In genomic region chr11:47393163-47394049, GRCh38 we compare ENCODE assay signal across 8 cellular contexts. TPM values are rescaled to one million over a fixed set of nuclear protein-coding genes. Genes with fewer than 3 reads are reported as not detected.
A peak's percentile ranks its signal among the peaks of the same experiment; 100 is the strongest.
DNase-seq lines count a peak whose midpoint lies in the region; ATAC-seq, FAIRE-seq and TF ChIP-seq lines count a peak whose summit lies in the region.

No MANE protein-coding gene starts in this region.

- TF ChIP-seq EP300 in HepG2 (IDR thresholded peaks at IDR 0.05; ENCODE audit: low read depth in 2 of 2, low read length in 2 of 2): no peak
- no peak for TF ChIP-seq EP300 in HepG2 (CRISPR knock-in tag; IDR thresholded peaks at IDR 0.05; ENCODE audit: borderline replicate concordance)

- TF ChIP-seq CTCF in HepG2 (CRISPR knock-in tag; IDR thresholded peaks at IDR 0.05) (no peak), upper lobe of right lung (IDR thresholded peaks at IDR 0.05) (no peak)

- DNase-seq in activated naive CD4-positive, alpha-beta T cell treated with anti-CD3 and anti-CD28 coated beads for 36 hours: no peak
- DNase-seq in activated naive CD4-positive, alpha-beta T cell (lab: John Stamatoyannopoulos, UW): no peak
- peak; percentile 26 for DNase-seq in amniotic stem cell (lab: John Stamatoyannopoulos, UW)
- no peak for DNase-seq in HepG2 (ENCODE audit: low spot score)
- DNase-seq in upper lobe of right lung: peak; percentile 76
- DNase-seq in NCI-H524 treated with DMSO at 0.1 percent for 48 hours (lab: John Stamatoyannopoulos, UW): no peak
- DNase-seq in H4 (ENCODE audit: low spot score): no peak

- H3K27me3 ChIP-seq in HepG2 (ENCODE audit: control insufficient read depth in 1 of 2, insufficient read depth in 2 of 2, low read length in 2 of 2) (peaks cover 0 to 13% of the 10 kb centered on the region in 2 experiments; a peak in 2 of 5 replicates), upper lobe of right lung (no peaks in the 10 kb centered on the region)

- H3K4me3 ChIP-seq in HepG2 (replicated peaks in 1 of 3; ENCODE audit: insufficient read depth in 1 of 3, low read depth in 2 of 3, low read length in 3 of 3) (peak overlapping the region in 2 of 3 experiments; percentile 11 to 52; a peak in 2 of 6 replicates), upper lobe of right lung (peak overlapping the region; percentile 25)

- 54% methylated on average over 9 of the region's 20 CpGs for WGBS in HepG2 (ENCODE audit: low lambda C conversion rate)

- no peaks in the 10 kb centered on the region for H3K9me3 Mint-ChIP-seq in activated naive CD4-positive, alpha-beta T cell treated with anti-CD3 and anti-CD28 coated beads for 36 hours

- H3K4me2 ChIP-seq in HepG2 (ENCODE audit: low read depth, low read length): peak overlapping the region; percentile 65

- H3K4me3 Mint-ChIP-seq in activated naive CD4-positive, alpha-beta T cell treated with anti-CD3 and anti-CD28 coated beads for 36 hours: no peak overlapping the region

- H3K79me2 ChIP-seq in HepG2 (ENCODE audit: insufficient read depth, low read length): no peaks in the 10 kb centered on the region

- TF ChIP-seq POLR2A in HepG2 (IDR thresholded peaks at IDR 0.05; ENCODE audit: insufficient read depth in 1 of 2, low read depth in 2 of 2, low read length in 2 of 2): no peak

- peak overlapping the region; percentile 72 for H2AFZ ChIP-seq in HepG2 (ENCODE audit: low read length)

- peak overlapping the region; percentile 88 for H3K27ac Mint-ChIP-seq in activated naive CD4-positive, alpha-beta T cell treated with anti-CD3 and anti-CD28 coated beads for 36 hours

- POLR2A ChIA-PET in HepG2 (lab: Yijun Ruan, JAX): interaction anchor here (1.0 to 1.1 kb wide), 2 partner anchors 19 to 33 kb away, joined by 3 to 7 read pairs; partner anchors contain the start of gene PSMC3

- BruUV-seq in HepG2 (replicated peaks; lab: Mats Ljungman, UMichigan): no TSS peak

- intact Hi-C loops in activated naive CD4-positive, alpha-beta T cell treated with anti-CD3 and anti-CD28 coated beads for 36 hours (cut with micrococcal nuclease): loop anchor here (1.0 kb wide), 2 partner anchors 15 to 33 kb away; partner anchors contain the start of genes PSMC3 and SLC39A13
- intact Hi-C loops in HepG2 (cut with micrococcal nuclease; ENCODE audit: unreplicated experiment): no loop called here
- intact Hi-C loops in upper lobe of right lung (cut with DNase I): no loop called here

- H3K9me3 ChIP-seq in HepG2 (ENCODE audit: low read length) (no peaks in the 10 kb centered on the region), upper lobe of right lung (no peaks in the 10 kb centered on the region)

- H3K36me3 ChIP-seq in HepG2 (replicated peaks in 1 of 2; ENCODE audit: control insufficient read depth in 1 of 2, insufficient read depth in 2 of 2, low read length in 2 of 2) (no peaks in the 10 kb centered on the region), upper lobe of right lung (no peaks in the 10 kb centered on the region)

- no peak for FAIRE-seq in HepG2 (lab: Jason Lieb, UNC)

- no peaks in the 10 kb centered on the region for H4K20me1 ChIP-seq in HepG2 (ENCODE audit: insufficient read depth, low read length)

- ATAC-seq in HepG2 (peak; percentile 19), upper lobe of right lung (peak; percentile 8), GM18867 (IDR thresholded peaks at IDR 0.05; ENCODE audit: unreplicated experiment) (no peak)

- peaks cover 55% of the 10 kb centered on the region for H3K4me1 ChIP-seq in HepG2 (ENCODE audit: insufficient read depth, low read length)
- peaks cover 27% of the 10 kb centered on the region for H3K4me1 ChIP-seq in upper lobe of right lung

- peaks cover 36% of the 10 kb centered on the region for H3K4me1 Mint-ChIP-seq in activated naive CD4-positive, alpha-beta T cell treated with anti-CD3 and anti-CD28 coated beads for 36 hours (ENCODE audit: low read depth)

- CTCF ChIA-PET in activated naive CD4-positive, alpha-beta T cell treated with anti-CD3 and anti-CD28 coated beads for 36 hours (lab: Charles Lee): interaction anchor here (1.0 to 3.1 kb wide), 4 partner anchors 15 to 20 kb away, joined by 3 to 32 read pairs (median 4); partner anchors contain the start of gene SPI1
- CTCF ChIA-PET in HepG2 (lab: Yijun Ruan, JAX; ENCODE audit: low intra/inter-chr PET ratio, low total read pairs): no interaction called here

- no peak overlapping the region for H3K9ac ChIP-seq in HepG2 (ENCODE audit: insufficient read depth, low read depth, low read length)

- H3K27ac ChIP-seq in HepG2 (ENCODE audit: extremely low read length, insufficient read depth, low read length) (no peak overlapping the region), upper lobe of right lung (peak overlapping the region; percentile 95)

- H3K27me3 Mint-ChIP-seq in activated naive CD4-positive, alpha-beta T cell treated with anti-CD3 and anti-CD28 coated beads for 36 hours (ENCODE audit: low read depth): no peaks in the 10 kb centered on the region

- TF ChIP-seq RAD21 in HepG2 (CRISPR knock-in tag; IDR thresholded peaks at IDR 0.05): no peak

- in situ Hi-C loops in HepG2 (cut with HindIII; ENCODE audit: extremely low pct_ligation_motif_present, low pct_unique_long_range_greater_than_20kb): no loop called here

- H3K36me3 Mint-ChIP-seq in activated naive CD4-positive, alpha-beta T cell treated with anti-CD3 and anti-CD28 coated beads for 36 hours (ENCODE audit: low read depth): no peaks in the 10 kb centered on the region

RNA-seq across cellular contexts. Expression of gene SLC39A13, which starts 15.0 kb away (rescaled TPM):
- total RNA-seq in activated naive CD4-positive, alpha-beta T cell treated with anti-CD3 and anti-CD28 coated beads for 36 hours: 1 to 10 TPM; 9.2 TPM
- total RNA-seq in HepG2 (2016; rRNA removed; fragmentation: Illumina TruSeq; extraction: Trizol): 7.2 and 15.3 TPM in 2 replicates
- 5.8 and 6.7 TPM in 2 replicates for total RNA-seq in HepG2 (2016; cell fraction: cytosol; rRNA removed; fragmentation: Illumina TruSeq; extraction: Trizol; ENCODE audit: low read depth)
- total RNA-seq in HepG2 (2016; cell fraction: insoluble cytoplasmic fraction; rRNA removed; fragmentation: Illumina TruSeq; extraction: Trizol): 5.9 and 15.1 TPM in 2 replicates
- total RNA-seq in HepG2 (2016; cell fraction: membrane; rRNA removed; fragmentation: Illumina TruSeq; extraction: Trizol): 12.4 and 12.8 TPM in 2 replicates
- 13.7 and 15.1 TPM in 2 replicates for total RNA-seq in HepG2 (2016; cell fraction: nucleus; rRNA removed; fragmentation: Illumina TruSeq; extraction: Trizol)
- 30.5 and 40.7 TPM in 2 replicates for polyA plus RNA-seq in HepG2 (2011; rRNA removed)
- polyA plus RNA-seq in HepG2 (2011; cell fraction: cytosol; rRNA removed): 23.0 and 34.8 TPM in 2 replicates
- 143 and 176 TPM in 2 replicates for polyA plus RNA-seq in HepG2 (2011; cell fraction: nucleus; rRNA removed)
- polyA plus RNA-seq in HepG2 (2012): 13.2 and 20.5 TPM in 2 replicates
- 9.4 and 9.7 TPM in 2 replicates for polyA plus RNA-seq in HepG2 (2016; cell fraction: cytosol; fragmentation: Illumina TruSeq; extraction: Trizol; ENCODE audit: low read depth)
- 6.9 and 7.7 TPM in 2 replicates for polyA plus RNA-seq in HepG2 (2016; cell fraction: insoluble cytoplasmic fraction; fragmentation: Illumina TruSeq; extraction: Trizol; ENCODE audit: low read depth)
- polyA plus RNA-seq in HepG2 (2016; cell fraction: membrane; fragmentation: Illumina TruSeq; extraction: Trizol; ENCODE audit: low read depth): 11.6 and 15.3 TPM in 2 replicates
- 31.2 and 34.6 TPM in 2 replicates for polyA plus RNA-seq in HepG2 (2016; cell fraction: nucleus; fragmentation: Illumina TruSeq; extraction: Trizol; ENCODE audit: insufficient read depth, low read depth)
- 14.8 and 27.8 TPM in 2 replicates for polyA minus RNA-seq in HepG2 (2011; rRNA and poly(A)+ RNA removed; ENCODE audit: low replicate concordance)
- 8.2 and 8.5 TPM in 2 replicates for polyA minus RNA-seq in HepG2 (2011; cell fraction: cytosol; rRNA and poly(A)+ RNA removed)
- 15.2 and 17.7 TPM in 2 replicates for polyA minus RNA-seq in HepG2 (2011; cell fraction: nucleus; rRNA and poly(A)+ RNA removed)
- 62.0 TPM for total RNA-seq in upper lobe of right lung
- total RNA-seq in H4 (2014; rRNA removed; shearing (Covaris generic)): 8.5 and 9.1 TPM in 2 replicates

RNA-seq across cellular contexts. Expression of gene SPI1, which starts 15.1 kb away (rescaled TPM):
- total RNA-seq in activated naive CD4-positive, alpha-beta T cell treated with anti-CD3 and anti-CD28 coated beads for 36 hours: not detected
- total RNA-seq in HepG2 (2016; rRNA removed; fragmentation: Illumina TruSeq; extraction: Trizol) (not detected in 2 replicates), upper lobe of right lung (168 TPM)
- not detected in 2 replicates for total RNA-seq in HepG2 (2016; cell fraction: cytosol; rRNA removed; fragmentation: Illumina TruSeq; extraction: Trizol; ENCODE audit: low read depth)
- total RNA-seq in HepG2 (2016; cell fraction: insoluble cytoplasmic fraction; rRNA removed; fragmentation: Illumina TruSeq; extraction: Trizol): not detected in 2 replicates
- total RNA-seq in HepG2 (2016; cell fraction: membrane; rRNA removed; fragmentation: Illumina TruSeq; extraction: Trizol): not detected in 2 replicates
- total RNA-seq in HepG2 (2016; cell fraction: nucleus; rRNA removed; fragmentation: Illumina TruSeq; extraction: Trizol): not detected in 2 replicates
- polyA plus RNA-seq in HepG2 (2011; rRNA removed): not detected in 2 replicates
- not detected in 2 replicates for polyA plus RNA-seq in HepG2 (2011; cell fraction: cytosol; rRNA removed)
- polyA plus RNA-seq in HepG2 (2011; cell fraction: nucleus; rRNA removed): not detected in 2 replicates
- not detected in 2 replicates for polyA plus RNA-seq in HepG2 (2012)
- not detected in 2 replicates for polyA plus RNA-seq in HepG2 (2016; cell fraction: cytosol; fragmentation: Illumina TruSeq; extraction: Trizol; ENCODE audit: low read depth)
- not detected in 2 replicates for polyA plus RNA-seq in HepG2 (2016; cell fraction: insoluble cytoplasmic fraction; fragmentation: Illumina TruSeq; extraction: Trizol; ENCODE audit: low read depth)
- polyA plus RNA-seq in HepG2 (2016; cell fraction: membrane; fragmentation: Illumina TruSeq; extraction: Trizol; ENCODE audit: low read depth): not detected in 2 replicates
- not detected in 2 replicates for polyA plus RNA-seq in HepG2 (2016; cell fraction: nucleus; fragmentation: Illumina TruSeq; extraction: Trizol; ENCODE audit: insufficient read depth, low read depth)
- 0.61 and 0.70 TPM in 2 replicates for polyA minus RNA-seq in HepG2 (2011; rRNA and poly(A)+ RNA removed; ENCODE audit: low replicate concordance)
- polyA minus RNA-seq in HepG2 (2011; cell fraction: cytosol; rRNA and poly(A)+ RNA removed): not detected in 2 replicates
- not detected in 2 replicates for polyA minus RNA-seq in HepG2 (2011; cell fraction: nucleus; rRNA and poly(A)+ RNA removed)
- total RNA-seq in H4 (2014; rRNA removed; shearing (Covaris generic)): not detected in 2 replicates

RNA-seq across cellular contexts. Expression of gene PSMC3, which starts 32.8 kb away (rescaled TPM):
- total RNA-seq in activated naive CD4-positive, alpha-beta T cell treated with anti-CD3 and anti-CD28 coated beads for 36 hours: 100 to 1,000 TPM; 127 to 129 TPM
- total RNA-seq in HepG2 (2016; rRNA removed; fragmentation: Illumina TruSeq; extraction: Trizol) (214 and 279 TPM in 2 replicates), upper lobe of right lung (79.4 TPM)
- total RNA-seq in HepG2 (2016; cell fraction: cytosol; rRNA removed; fragmentation: Illumina TruSeq; extraction: Trizol; ENCODE audit: low read depth): 50.9 and 53.3 TPM in 2 replicates
- 219 and 288 TPM in 2 replicates for total RNA-seq in HepG2 (2016; cell fraction: insoluble cytoplasmic fraction; rRNA removed; fragmentation: Illumina TruSeq; extraction: Trizol)
- total RNA-seq in HepG2 (2016; cell fraction: membrane; rRNA removed; fragmentation: Illumina TruSeq; extraction: Trizol): 67.5 and 75.1 TPM in 2 replicates
- total RNA-seq in HepG2 (2016; cell fraction: nucleus; rRNA removed; fragmentation: Illumina TruSeq; extraction: Trizol): 86.3 and 92.9 TPM in 2 replicates
- 66.7 and 75.8 TPM in 2 replicates for polyA plus RNA-seq in HepG2 (2011; rRNA removed)
- polyA plus RNA-seq in HepG2 (2011; cell fraction: cytosol; rRNA removed): 95.2 and 102 TPM in 2 replicates
- 41.7 and 44.9 TPM in 2 replicates for polyA plus RNA-seq in HepG2 (2011; cell fraction: nucleus; rRNA removed)
- polyA plus RNA-seq in HepG2 (2012): 71.8 and 98.0 TPM in 2 replicates
- polyA plus RNA-seq in HepG2 (2016; cell fraction: cytosol; fragmentation: Illumina TruSeq; extraction: Trizol; ENCODE audit: low read depth): 52.7 and 54.7 TPM in 2 replicates
- polyA plus RNA-seq in HepG2 (2016; cell fraction: insoluble cytoplasmic fraction; fragmentation: Illumina TruSeq; extraction: Trizol; ENCODE audit: low read depth): 298 and 314 TPM in 2 replicates
- polyA plus RNA-seq in HepG2 (2016; cell fraction: membrane; fragmentation: Illumina TruSeq; extraction: Trizol; ENCODE audit: low read depth): 58.7 and 63.6 TPM in 2 replicates
- polyA plus RNA-seq in HepG2 (2016; cell fraction: nucleus; fragmentation: Illumina TruSeq; extraction: Trizol; ENCODE audit: insufficient read depth, low read depth): 117 and 127 TPM in 2 replicates
- 52.6 and 310 TPM in 2 replicates for polyA minus RNA-seq in HepG2 (2011; rRNA and poly(A)+ RNA removed; ENCODE audit: low replicate concordance)
- 39.1 and 44.3 TPM in 2 replicates for polyA minus RNA-seq in HepG2 (2011; cell fraction: cytosol; rRNA and poly(A)+ RNA removed)
- polyA minus RNA-seq in HepG2 (2011; cell fraction: nucleus; rRNA and poly(A)+ RNA removed): 51.1 and 58.3 TPM in 2 replicates
- 195 and 221 TPM in 2 replicates for total RNA-seq in H4 (2014; rRNA removed; shearing (Covaris generic))

RNA-seq across cellular contexts. Expression of gene MYBPC3, which starts 40.9 kb away (rescaled TPM):
- total RNA-seq in activated naive CD4-positive, alpha-beta T cell treated with anti-CD3 and anti-CD28 coated beads for 36 hours: not detected
- not detected in 2 replicates for total RNA-seq in HepG2 (2016; rRNA removed; fragmentation: Illumina TruSeq; extraction: Trizol)
- total RNA-seq in HepG2 (2016; cell fraction: cytosol; rRNA removed; fragmentation: Illumina TruSeq; extraction: Trizol; ENCODE audit: low read depth): not detected in 2 replicates
- not detected in 2 replicates for total RNA-seq in HepG2 (2016; cell fraction: insoluble cytoplasmic fraction; rRNA removed; fragmentation: Illumina TruSeq; extraction: Trizol)
- not detected in 2 replicates for total RNA-seq in HepG2 (2016; cell fraction: membrane; rRNA removed; fragmentation: Illumina TruSeq; extraction: Trizol)
- total RNA-seq in HepG2 (2016; cell fraction: nucleus; rRNA removed; fragmentation: Illumina TruSeq; extraction: Trizol): not detected in 2 replicates
- polyA plus RNA-seq in HepG2 (2011; rRNA removed): 0.01 TPM in 1 of 2 replicates, not detected in the other
- polyA plus RNA-seq in HepG2 (2011; cell fraction: cytosol; rRNA removed): not detected in 2 replicates
- polyA plus RNA-seq in HepG2 (2011; cell fraction: nucleus; rRNA removed): not detected in 2 replicates
- not detected in 2 replicates for polyA plus RNA-seq in HepG2 (2012)
- polyA plus RNA-seq in HepG2 (2016; cell fraction: cytosol; fragmentation: Illumina TruSeq; extraction: Trizol; ENCODE audit: low read depth): not detected in 2 replicates
- polyA plus RNA-seq in HepG2 (2016; cell fraction: insoluble cytoplasmic fraction; fragmentation: Illumina TruSeq; extraction: Trizol; ENCODE audit: low read depth): not detected in 2 replicates
- not detected in 2 replicates for polyA plus RNA-seq in HepG2 (2016; cell fraction: membrane; fragmentation: Illumina TruSeq; extraction: Trizol; ENCODE audit: low read depth)
- not detected in 2 replicates for polyA plus RNA-seq in HepG2 (2016; cell fraction: nucleus; fragmentation: Illumina TruSeq; extraction: Trizol; ENCODE audit: insufficient read depth, low read depth)
- not detected in 2 replicates for polyA minus RNA-seq in HepG2 (2011; rRNA and poly(A)+ RNA removed; ENCODE audit: low replicate concordance)
- not detected in 2 replicates for polyA minus RNA-seq in HepG2 (2011; cell fraction: cytosol; rRNA and poly(A)+ RNA removed)
- not detected in 2 replicates for polyA minus RNA-seq in HepG2 (2011; cell fraction: nucleus; rRNA and poly(A)+ RNA removed)
- 0.96 TPM for total RNA-seq in upper lobe of right lung
- total RNA-seq in H4 (2014; rRNA removed; shearing (Covaris generic)): not detected in 2 replicates

RNA-seq across cellular contexts. Expression of gene RAPSN, which starts 55.5 kb away (rescaled TPM):
- total RNA-seq in activated naive CD4-positive, alpha-beta T cell treated with anti-CD3 and anti-CD28 coated beads for 36 hours: not detected
- total RNA-seq in HepG2 (2016; rRNA removed; fragmentation: Illumina TruSeq; extraction: Trizol): 0.60 and 1.2 TPM in 2 replicates
- total RNA-seq in HepG2 (2016; cell fraction: cytosol; rRNA removed; fragmentation: Illumina TruSeq; extraction: Trizol; ENCODE audit: low read depth): 0.91 and 1.4 TPM in 2 replicates
- 1.0 and 1.7 TPM in 2 replicates for total RNA-seq in HepG2 (2016; cell fraction: insoluble cytoplasmic fraction; rRNA removed; fragmentation: Illumina TruSeq; extraction: Trizol)
- 1.2 and 1.4 TPM in 2 replicates for total RNA-seq in HepG2 (2016; cell fraction: membrane; rRNA removed; fragmentation: Illumina TruSeq; extraction: Trizol)
- 0.72 and 1.2 TPM in 2 replicates for total RNA-seq in HepG2 (2016; cell fraction: nucleus; rRNA removed; fragmentation: Illumina TruSeq; extraction: Trizol)
- polyA plus RNA-seq in HepG2 (2011; rRNA removed): 0.15 and 0.40 TPM in 2 replicates
- 0.13 and 0.14 TPM in 2 replicates for polyA plus RNA-seq in HepG2 (2011; cell fraction: cytosol; rRNA removed)
- 0.77 and 1.1 TPM in 2 replicates for polyA plus RNA-seq in HepG2 (2011; cell fraction: nucleus; rRNA removed)
- polyA plus RNA-seq in HepG2 (2012): 0.79 and 0.80 TPM in 2 replicates
- 0.51 and 1.2 TPM in 2 replicates for polyA plus RNA-seq in HepG2 (2016; cell fraction: cytosol; fragmentation: Illumina TruSeq; extraction: Trizol; ENCODE audit: low read depth)
- polyA plus RNA-seq in HepG2 (2016; cell fraction: insoluble cytoplasmic fraction; fragmentation: Illumina TruSeq; extraction: Trizol; ENCODE audit: low read depth): 0.83 and 0.93 TPM in 2 replicates
- polyA plus RNA-seq in HepG2 (2016; cell fraction: membrane; fragmentation: Illumina TruSeq; extraction: Trizol; ENCODE audit: low read depth): 0.44 TPM in 1 of 2 replicates, not detected in the other
- 2.3 and 3.6 TPM in 2 replicates for polyA plus RNA-seq in HepG2 (2016; cell fraction: nucleus; fragmentation: Illumina TruSeq; extraction: Trizol; ENCODE audit: insufficient read depth, low read depth)
- polyA minus RNA-seq in HepG2 (2011; rRNA and poly(A)+ RNA removed; ENCODE audit: low replicate concordance): 0.16 and 0.64 TPM in 2 replicates
- polyA minus RNA-seq in HepG2 (2011; cell fraction: cytosol; rRNA and poly(A)+ RNA removed): not detected in 2 replicates
- 0.75 and 1.2 TPM in 2 replicates for polyA minus RNA-seq in HepG2 (2011; cell fraction: nucleus; rRNA and poly(A)+ RNA removed)
- total RNA-seq in upper lobe of right lung: 0.64 TPM
- not detected in 2 replicates for total RNA-seq in H4 (2014; rRNA removed; shearing (Covaris generic))

Comparison
In these comparisons a context has a peak if more than half of its experiments do, and no peak if none do; other contexts are left out.
1. DNase-seq: peak in amniotic stem cell (single experiment) and upper lobe of right lung (single experiment); none in activated naive CD4-positive, alpha-beta T cell treated with anti-CD3 and anti-CD28 coated beads for 36 hours (single experiment), activated naive CD4-positive, alpha-beta T cell (0 of 4), HepG2 (single experiment), NCI-H524 treated with DMSO at 0.1 percent for 48 hours (single experiment) and H4 (single experiment).
2. RNA of gene SPI1, which starts 15.1 kb away (total RNA-seq): 168 TPM in upper lobe of right lung (single experiment); not detected in activated naive CD4-positive, alpha-beta T cell treated with anti-CD3 and anti-CD28 coated beads for 36 hours, not detected in HepG2 and not detected in H4; every median in the first group is over 100 times any median in the second.